Comparison of ENCODE assay signal across 26 cellular contexts in genomic region chr3:14363379-14363778, GRCh38.
"Had no signal": no experiment of that assay in that cellular context is flagged by ENCODE, and none has a peak within 500 bp of the region (broad histone marks: within the 10 kb centered on the region; RNA-seq: fewer than 3 reads in every experiment).

No MANE protein-coding gene starts in this region.

- H3K9me3 Mint-ChIP-seq: effector memory CD8-positive, alpha-beta T cell; immature natural killer cell; naive B cell; natural killer cell treated with Interleukin-12 subunit alpha and Interleukin-12 subunit beta and Interleukin-15 and Interleukin-18, amount 100 ng/mL, for 72 hours; neural crest cell; stimulated activated memory B cell treated with anti-CD40 and anti-IgM and Interleukin-4, amounts not matched to agents 10 μg/mL and 1 μg/mL and 100 μg/mL, for 72 hours had no signal

- H3K27me3 ChIP-seq: testis, upper lobe of left lung had no signal

- H3K4me3 ChIP-seq: coronary artery, esophagus squamous epithelium, lower lobe of right lung, testis, tibial artery, upper lobe of left lung had no signal

- H3K4me1 ChIP-seq: lower lobe of right lung, parathyroid adenoma, testis had no signal

- H3K9me3 ChIP-seq: esophagus squamous epithelium, lower lobe of right lung, testis, tibial artery, upper lobe of left lung had no signal

- H3K36me3 Mint-ChIP-seq: immature natural killer cell; naive B cell; natural killer cell treated with Interleukin-12 subunit alpha and Interleukin-12 subunit beta and Interleukin-15 and Interleukin-18, amount 100 ng/mL, for 72 hours; stimulated activated memory B cell treated with anti-CD40 and anti-IgM and Interleukin-4, amounts not matched to agents 10 μg/mL and 1 μg/mL and 100 μg/mL, for 72 hours had no signal

- H3K27ac Mint-ChIP-seq: effector memory CD8-positive, alpha-beta T cell; immature natural killer cell; natural killer cell treated with Interleukin-12 subunit alpha and Interleukin-12 subunit beta and Interleukin-15 and Interleukin-18, amount 100 ng/mL, for 72 hours; progenitor cell of endocrine pancreas; stimulated activated memory B cell treated with anti-CD40 and anti-IgM and Interleukin-4, amounts not matched to agents 10 μg/mL and 1 μg/mL and 100 μg/mL, for 72 hours had no signal

- H3K36me3 ChIP-seq: esophagus squamous epithelium, lower lobe of right lung, tibial artery, upper lobe of left lung had no signal

- FAIRE-seq: endometrium, frontal cortex, urothelium cell line had no signal

- H3K27ac ChIP-seq: coronary artery, esophagus squamous epithelium, lower lobe of right lung, parathyroid adenoma, testis, tibial artery, upper lobe of left lung had no signal

- H2AFZ ChIP-seq: parathyroid adenoma had no signal

- H3K79me2 ChIP-seq: parathyroid adenoma had no signal

- H3K9ac ChIP-seq: parathyroid adenoma had no signal

- ATAC-seq: effector memory CD8-positive, alpha-beta T cell; left ventricle myocardium superior; lower lobe of right lung; natural killer cell treated with Interleukin-12 subunit alpha and Interleukin-12 subunit beta and Interleukin-15 and Interleukin-18, amount 100 ng/mL, for 72 hours; sciatic nerve; stimulated activated memory B cell treated with anti-CD40 and anti-IgM and Interleukin-4, amounts not matched to agents 10 μg/mL and 1 μg/mL and 100 μg/mL, for 72 hours; stimulated activated naive CD8-positive, alpha-beta T cell treated with anti-CD3 and anti-CD28 coated beads, Interleukin-15, Interleukin-2, amounts not matched to agents 100 U/mL and 50 U/mL, for 24 hours had no signal

- DNase-seq: dermis blood vessel endothelial cell; effector memory CD8-positive, alpha-beta T cell; erythroblast; esophagus squamous epithelium; hypothalamus; immature natural killer cell; islet precursor cell; left ventricle myocardium superior; lower lobe of right lung; naive B cell; stimulated activated CD4-positive, alpha-beta T cell treated with anti-CD3 and anti-CD28 coated beads, Interleukin-2, amount 100 ng/mL, for 24 hours; stimulated activated CD4-positive, alpha-beta T cell treated with anti-CD3 and anti-CD28 coated beads, Interleukin-4, amount 100 ng/mL, for 24 hours; stimulated activated naive CD8-positive, alpha-beta T cell treated with anti-CD3 and anti-CD28 coated beads, Interleukin-15, Interleukin-2, amounts not matched to agents 100 U/mL and 50 U/mL, for 24 hours; testis; tibial artery; upper lobe of left lung had no signal

- H3K4me3 Mint-ChIP-seq: effector memory CD8-positive, alpha-beta T cell; immature natural killer cell; naive B cell; natural killer cell treated with Interleukin-12 subunit alpha and Interleukin-12 subunit beta and Interleukin-15 and Interleukin-18, amount 100 ng/mL, for 72 hours; neural crest cell; stimulated activated memory B cell treated with anti-CD40 and anti-IgM and Interleukin-4, amounts not matched to agents 10 μg/mL and 1 μg/mL and 100 μg/mL, for 72 hours had no signal

- H3K4me1 Mint-ChIP-seq: immature natural killer cell; naive B cell; stimulated activated memory B cell treated with anti-CD40 and anti-IgM and Interleukin-4, amounts not matched to agents 10 μg/mL and 1 μg/mL and 100 μg/mL, for 72 hours had no signal
